In the genomic region with DNA sequence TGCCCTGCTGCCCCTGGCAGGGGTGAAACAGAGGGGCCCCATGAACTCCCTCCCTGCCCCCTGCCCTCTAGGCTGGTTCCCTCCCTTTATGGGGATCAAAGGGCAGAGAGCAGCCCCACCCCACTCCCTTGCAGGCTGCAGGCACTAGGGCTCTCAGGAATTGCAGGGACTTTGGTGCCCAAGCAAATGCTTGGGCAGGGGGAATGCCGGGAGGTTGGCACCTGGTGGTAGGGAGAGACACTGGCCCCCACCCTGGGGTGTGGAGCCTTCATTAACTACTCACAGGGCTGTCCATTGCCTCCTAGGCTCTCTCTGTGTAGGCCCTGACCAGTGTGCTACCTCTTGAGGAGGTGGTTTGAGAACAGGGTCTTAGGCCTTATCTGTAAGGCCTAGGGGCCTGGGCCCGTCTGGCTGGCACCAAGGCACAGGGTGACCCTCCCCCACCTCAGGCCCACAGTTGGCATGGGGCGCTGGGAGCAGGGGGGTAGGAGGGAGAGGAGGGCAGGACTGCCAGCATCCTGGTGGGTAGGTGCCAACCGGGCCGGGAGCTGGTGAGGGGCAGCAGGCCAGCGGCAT, we compare ENCODE assay signal across 1 cellular context.
TF ChIP-seq lines count a peak whose summit lies in the region.

No MANE protein-coding gene starts in this region.

TF ChIP-seq in HepG2, 621 proteins besides CTCF, POLR2A, EP300 and RAD21 (continued from another document and continues in another):
- peak; percentile 44; the same call in 1 of the 2 replicates for TF ChIP-seq NR2F2 (IDR thresholded peaks at IDR 0.05; ENCODE audit: borderline replicate concordance, low read depth)
- TF ChIP-seq, protein P1, sequence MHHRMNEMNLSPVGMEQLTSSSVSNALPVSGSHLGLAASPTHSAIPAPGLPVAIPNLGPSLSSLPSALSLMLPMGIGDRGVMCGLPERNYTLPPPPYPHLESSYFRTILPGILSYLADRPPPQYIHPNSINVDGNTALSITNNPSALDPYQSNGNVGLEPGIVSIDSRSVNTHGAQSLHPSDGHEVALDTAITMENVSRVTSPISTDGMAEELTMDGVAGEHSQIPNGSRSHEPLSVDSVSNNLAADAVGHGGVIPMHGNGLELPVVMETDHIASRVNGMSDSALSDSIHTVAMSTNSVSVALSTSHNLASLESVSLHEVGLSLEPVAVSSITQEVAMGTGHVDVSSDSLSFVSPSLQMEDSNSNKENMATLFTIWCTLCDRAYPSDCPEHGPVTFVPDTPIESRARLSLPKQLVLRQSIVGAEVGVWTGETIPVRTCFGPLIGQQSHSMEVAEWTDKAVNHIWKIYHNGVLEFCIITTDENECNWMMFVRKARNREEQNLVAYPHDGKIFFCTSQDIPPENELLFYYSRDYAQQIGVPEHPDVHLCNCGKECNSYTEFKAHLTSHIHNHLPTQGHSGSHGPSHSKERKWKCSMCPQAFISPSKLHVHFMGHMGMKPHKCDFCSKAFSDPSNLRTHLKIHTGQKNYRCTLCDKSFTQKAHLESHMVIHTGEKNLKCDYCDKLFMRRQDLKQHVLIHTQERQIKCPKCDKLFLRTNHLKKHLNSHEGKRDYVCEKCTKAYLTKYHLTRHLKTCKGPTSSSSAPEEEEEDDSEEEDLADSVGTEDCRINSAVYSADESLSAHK (CRISPR knock-in tag; IDR thresholded peaks at IDR 0.05; ENCODE audit: borderline replicate concordance) = no peak
- TF ChIP-seq, protein P2, sequence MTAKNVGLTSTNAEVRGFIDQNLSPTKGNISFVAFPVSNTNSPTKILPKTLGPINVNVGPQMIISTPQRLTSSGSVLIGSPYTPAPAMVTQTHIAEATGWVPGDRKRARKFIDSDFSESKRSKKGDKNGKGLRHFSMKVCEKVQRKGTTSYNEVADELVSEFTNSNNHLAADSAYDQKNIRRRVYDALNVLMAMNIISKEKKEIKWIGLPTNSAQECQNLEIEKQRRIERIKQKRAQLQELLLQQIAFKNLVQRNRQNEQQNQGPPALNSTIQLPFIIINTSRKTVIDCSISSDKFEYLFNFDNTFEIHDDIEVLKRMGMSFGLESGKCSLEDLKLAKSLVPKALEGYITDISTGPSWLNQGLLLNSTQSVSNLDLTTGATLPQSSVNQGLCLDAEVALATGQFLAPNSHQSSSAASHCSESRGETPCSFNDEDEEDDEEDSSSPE (CRISPR knock-in tag; IDR thresholded peaks at IDR 0.05) = 0 out of 2 replicates have a peak, but pooled peaks have one; percentile 30
- peak; percentile 44 for TF ChIP-seq AGO2 (optimal IDR thresholded peaks at IDR 0.05; ENCODE audit: low read depth, low read length)
- TF ChIP-seq, protein P3, sequence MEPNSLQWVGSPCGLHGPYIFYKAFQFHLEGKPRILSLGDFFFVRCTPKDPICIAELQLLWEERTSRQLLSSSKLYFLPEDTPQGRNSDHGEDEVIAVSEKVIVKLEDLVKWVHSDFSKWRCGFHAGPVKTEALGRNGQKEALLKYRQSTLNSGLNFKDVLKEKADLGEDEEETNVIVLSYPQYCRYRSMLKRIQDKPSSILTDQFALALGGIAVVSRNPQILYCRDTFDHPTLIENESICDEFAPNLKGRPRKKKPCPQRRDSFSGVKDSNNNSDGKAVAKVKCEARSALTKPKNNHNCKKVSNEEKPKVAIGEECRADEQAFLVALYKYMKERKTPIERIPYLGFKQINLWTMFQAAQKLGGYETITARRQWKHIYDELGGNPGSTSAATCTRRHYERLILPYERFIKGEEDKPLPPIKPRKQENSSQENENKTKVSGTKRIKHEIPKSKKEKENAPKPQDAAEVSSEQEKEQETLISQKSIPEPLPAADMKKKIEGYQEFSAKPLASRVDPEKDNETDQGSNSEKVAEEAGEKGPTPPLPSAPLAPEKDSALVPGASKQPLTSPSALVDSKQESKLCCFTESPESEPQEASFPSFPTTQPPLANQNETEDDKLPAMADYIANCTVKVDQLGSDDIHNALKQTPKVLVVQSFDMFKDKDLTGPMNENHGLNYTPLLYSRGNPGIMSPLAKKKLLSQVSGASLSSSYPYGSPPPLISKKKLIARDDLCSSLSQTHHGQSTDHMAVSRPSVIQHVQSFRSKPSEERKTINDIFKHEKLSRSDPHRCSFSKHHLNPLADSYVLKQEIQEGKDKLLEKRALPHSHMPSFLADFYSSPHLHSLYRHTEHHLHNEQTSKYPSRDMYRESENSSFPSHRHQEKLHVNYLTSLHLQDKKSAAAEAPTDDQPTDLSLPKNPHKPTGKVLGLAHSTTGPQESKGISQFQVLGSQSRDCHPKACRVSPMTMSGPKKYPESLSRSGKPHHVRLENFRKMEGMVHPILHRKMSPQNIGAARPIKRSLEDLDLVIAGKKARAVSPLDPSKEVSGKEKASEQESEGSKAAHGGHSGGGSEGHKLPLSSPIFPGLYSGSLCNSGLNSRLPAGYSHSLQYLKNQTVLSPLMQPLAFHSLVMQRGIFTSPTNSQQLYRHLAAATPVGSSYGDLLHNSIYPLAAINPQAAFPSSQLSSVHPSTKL (CRISPR knock-in tag; IDR thresholded peaks at IDR 0.05) = peak; percentile 14; the same call in 1 of the 2 replicates
- TF ChIP-seq GTF2F1 (IDR thresholded peaks at IDR 0.05; ENCODE audit: low read length) = no peak
- TF ChIP-seq GATAD2A (CRISPR knock-in tag; IDR thresholded peaks at IDR 0.05) = 0 out of 2 replicates have a peak, but pooled peaks have one; percentile 31
- TF ChIP-seq, protein P4, sequence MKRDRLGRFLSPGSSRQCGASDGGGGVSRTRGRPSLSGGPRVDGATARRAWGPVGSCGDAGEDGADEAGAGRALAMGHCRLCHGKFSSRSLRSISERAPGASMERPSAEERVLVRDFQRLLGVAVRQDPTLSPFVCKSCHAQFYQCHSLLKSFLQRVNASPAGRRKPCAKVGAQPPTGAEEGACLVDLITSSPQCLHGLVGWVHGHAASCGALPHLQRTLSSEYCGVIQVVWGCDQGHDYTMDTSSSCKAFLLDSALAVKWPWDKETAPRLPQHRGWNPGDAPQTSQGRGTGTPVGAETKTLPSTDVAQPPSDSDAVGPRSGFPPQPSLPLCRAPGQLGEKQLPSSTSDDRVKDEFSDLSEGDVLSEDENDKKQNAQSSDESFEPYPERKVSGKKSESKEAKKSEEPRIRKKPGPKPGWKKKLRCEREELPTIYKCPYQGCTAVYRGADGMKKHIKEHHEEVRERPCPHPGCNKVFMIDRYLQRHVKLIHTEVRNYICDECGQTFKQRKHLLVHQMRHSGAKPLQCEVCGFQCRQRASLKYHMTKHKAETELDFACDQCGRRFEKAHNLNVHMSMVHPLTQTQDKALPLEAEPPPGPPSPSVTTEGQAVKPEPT (CRISPR knock-in tag; IDR thresholded peaks at IDR 0.05; ENCODE audit: low read depth) = peak; percentile 43; the same call in 1 of the 2 replicates
- TF ChIP-seq, protein P5, sequence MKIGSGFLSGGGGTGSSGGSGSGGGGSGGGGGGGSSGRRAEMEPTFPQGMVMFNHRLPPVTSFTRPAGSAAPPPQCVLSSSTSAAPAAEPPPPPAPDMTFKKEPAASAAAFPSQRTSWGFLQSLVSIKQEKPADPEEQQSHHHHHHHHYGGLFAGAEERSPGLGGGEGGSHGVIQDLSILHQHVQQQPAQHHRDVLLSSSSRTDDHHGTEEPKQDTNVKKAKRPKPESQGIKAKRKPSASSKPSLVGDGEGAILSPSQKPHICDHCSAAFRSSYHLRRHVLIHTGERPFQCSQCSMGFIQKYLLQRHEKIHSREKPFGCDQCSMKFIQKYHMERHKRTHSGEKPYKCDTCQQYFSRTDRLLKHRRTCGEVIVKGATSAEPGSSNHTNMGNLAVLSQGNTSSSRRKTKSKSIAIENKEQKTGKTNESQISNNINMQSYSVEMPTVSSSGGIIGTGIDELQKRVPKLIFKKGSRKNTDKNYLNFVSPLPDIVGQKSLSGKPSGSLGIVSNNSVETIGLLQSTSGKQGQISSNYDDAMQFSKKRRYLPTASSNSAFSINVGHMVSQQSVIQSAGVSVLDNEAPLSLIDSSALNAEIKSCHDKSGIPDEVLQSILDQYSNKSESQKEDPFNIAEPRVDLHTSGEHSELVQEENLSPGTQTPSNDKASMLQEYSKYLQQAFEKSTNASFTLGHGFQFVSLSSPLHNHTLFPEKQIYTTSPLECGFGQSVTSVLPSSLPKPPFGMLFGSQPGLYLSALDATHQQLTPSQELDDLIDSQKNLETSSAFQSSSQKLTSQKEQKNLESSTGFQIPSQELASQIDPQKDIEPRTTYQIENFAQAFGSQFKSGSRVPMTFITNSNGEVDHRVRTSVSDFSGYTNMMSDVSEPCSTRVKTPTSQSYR (CRISPR knock-in tag; IDR thresholded peaks at IDR 0.05; ENCODE audit: borderline replicate concordance) = peak; percentile 36; the same call in 1 of the 2 replicates
- TF ChIP-seq NONO (IDR thresholded peaks at IDR 0.05) = no peak
- TF ChIP-seq NONO (CRISPR knock-in tag; conservative IDR thresholded peaks at IDR 0.05) = peak; percentile 49; the same call in 1 of the 2 replicates
- TF ChIP-seq SP5 (CRISPR knock-in tag; IDR thresholded peaks at IDR 0.05; ENCODE audit: borderline replicate concordance, low read depth) = peak; percentile 91
- TF ChIP-seq, protein P6, sequence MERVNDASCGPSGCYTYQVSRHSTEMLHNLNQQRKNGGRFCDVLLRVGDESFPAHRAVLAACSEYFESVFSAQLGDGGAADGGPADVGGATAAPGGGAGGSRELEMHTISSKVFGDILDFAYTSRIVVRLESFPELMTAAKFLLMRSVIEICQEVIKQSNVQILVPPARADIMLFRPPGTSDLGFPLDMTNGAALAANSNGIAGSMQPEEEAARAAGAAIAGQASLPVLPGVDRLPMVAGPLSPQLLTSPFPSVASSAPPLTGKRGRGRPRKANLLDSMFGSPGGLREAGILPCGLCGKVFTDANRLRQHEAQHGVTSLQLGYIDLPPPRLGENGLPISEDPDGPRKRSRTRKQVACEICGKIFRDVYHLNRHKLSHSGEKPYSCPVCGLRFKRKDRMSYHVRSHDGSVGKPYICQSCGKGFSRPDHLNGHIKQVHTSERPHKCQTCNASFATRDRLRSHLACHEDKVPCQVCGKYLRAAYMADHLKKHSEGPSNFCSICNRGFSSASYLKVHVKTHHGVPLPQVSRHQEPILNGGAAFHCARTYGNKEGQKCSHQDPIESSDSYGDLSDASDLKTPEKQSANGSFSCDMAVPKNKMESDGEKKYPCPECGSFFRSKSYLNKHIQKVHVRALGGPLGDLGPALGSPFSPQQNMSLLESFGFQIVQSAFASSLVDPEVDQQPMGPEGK (CRISPR knock-in tag; IDR thresholded peaks at IDR 0.05) = peak; percentile 79
- TF ChIP-seq NR2F6 (IDR thresholded peaks at IDR 0.05) = peak; percentile 71; the same call in 1 of the 2 replicates
- TF ChIP-seq NR2F6 (CRISPR knock-in tag; IDR thresholded peaks at IDR 0.05) = peak; percentile 62
- peak; percentile 33; the same call in 1 of the 2 replicates for TF ChIP-seq SAP130 (CRISPR knock-in tag; IDR thresholded peaks at IDR 0.05; ENCODE audit: low read depth)
- no peak for TF ChIP-seq RBAK (CRISPR knock-in tag; IDR thresholded peaks at IDR 0.05)
- TF ChIP-seq, protein P7, sequence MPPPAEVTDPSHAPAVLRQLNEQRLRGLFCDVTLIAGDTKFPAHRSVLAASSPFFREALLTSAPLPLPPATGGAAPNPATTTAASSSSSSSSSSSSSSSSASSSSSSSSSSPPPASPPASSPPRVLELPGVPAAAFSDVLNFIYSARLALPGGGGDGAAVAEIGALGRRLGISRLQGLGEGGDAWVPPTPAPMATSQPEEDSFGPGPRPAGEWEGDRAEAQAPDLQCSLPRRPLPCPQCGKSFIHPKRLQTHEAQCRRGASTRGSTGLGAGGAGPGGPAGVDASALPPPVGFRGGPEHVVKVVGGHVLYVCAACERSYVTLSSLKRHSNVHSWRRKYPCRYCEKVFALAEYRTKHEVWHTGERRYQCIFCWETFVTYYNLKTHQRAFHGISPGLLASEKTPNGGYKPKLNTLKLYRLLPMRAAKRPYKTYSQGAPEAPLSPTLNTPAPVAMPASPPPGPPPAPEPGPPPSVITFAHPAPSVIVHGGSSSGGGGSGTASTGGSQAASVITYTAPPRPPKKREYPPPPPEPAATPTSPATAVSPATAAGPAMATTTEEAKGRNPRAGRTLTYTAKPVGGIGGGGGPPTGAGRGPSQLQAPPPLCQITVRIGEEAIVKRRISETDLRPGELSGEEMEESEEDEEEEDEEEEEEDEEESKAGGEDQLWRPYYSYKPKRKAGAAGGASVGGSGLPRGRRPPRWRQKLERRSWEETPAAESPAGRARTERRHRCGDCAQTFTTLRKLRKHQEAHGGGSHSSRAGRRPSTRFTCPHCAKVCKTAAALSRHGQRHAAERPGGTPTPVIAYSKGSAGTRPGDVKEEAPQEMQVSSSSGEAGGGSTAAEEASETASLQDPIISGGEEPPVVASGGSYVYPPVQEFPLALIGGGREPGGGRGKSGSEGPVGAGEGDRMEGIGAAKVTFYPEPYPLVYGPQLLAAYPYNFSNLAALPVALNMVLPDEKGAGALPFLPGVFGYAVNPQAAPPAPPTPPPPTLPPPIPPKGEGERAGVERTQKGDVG (CRISPR knock-in tag; IDR thresholded peaks at IDR 0.05; ENCODE audit: borderline replicate concordance) = no peak
- TF ChIP-seq NR2F1 (CRISPR knock-in tag; IDR thresholded peaks at IDR 0.05) = 0 out of 4 replicates have a peak, but pooled peaks have one; percentile 16 to 42
- peak; percentile 85 for TF ChIP-seq HNF4G (IDR thresholded peaks at IDR 0.05; ENCODE audit: borderline replicate concordance, low read depth, low read length)
- TF ChIP-seq HNF4G (CRISPR knock-in tag; IDR thresholded peaks at IDR 0.05; ENCODE audit: borderline replicate concordance, low read depth) = 0 out of 2 replicates have a peak, but pooled peaks have one; percentile 27
- TF ChIP-seq, protein P8, sequence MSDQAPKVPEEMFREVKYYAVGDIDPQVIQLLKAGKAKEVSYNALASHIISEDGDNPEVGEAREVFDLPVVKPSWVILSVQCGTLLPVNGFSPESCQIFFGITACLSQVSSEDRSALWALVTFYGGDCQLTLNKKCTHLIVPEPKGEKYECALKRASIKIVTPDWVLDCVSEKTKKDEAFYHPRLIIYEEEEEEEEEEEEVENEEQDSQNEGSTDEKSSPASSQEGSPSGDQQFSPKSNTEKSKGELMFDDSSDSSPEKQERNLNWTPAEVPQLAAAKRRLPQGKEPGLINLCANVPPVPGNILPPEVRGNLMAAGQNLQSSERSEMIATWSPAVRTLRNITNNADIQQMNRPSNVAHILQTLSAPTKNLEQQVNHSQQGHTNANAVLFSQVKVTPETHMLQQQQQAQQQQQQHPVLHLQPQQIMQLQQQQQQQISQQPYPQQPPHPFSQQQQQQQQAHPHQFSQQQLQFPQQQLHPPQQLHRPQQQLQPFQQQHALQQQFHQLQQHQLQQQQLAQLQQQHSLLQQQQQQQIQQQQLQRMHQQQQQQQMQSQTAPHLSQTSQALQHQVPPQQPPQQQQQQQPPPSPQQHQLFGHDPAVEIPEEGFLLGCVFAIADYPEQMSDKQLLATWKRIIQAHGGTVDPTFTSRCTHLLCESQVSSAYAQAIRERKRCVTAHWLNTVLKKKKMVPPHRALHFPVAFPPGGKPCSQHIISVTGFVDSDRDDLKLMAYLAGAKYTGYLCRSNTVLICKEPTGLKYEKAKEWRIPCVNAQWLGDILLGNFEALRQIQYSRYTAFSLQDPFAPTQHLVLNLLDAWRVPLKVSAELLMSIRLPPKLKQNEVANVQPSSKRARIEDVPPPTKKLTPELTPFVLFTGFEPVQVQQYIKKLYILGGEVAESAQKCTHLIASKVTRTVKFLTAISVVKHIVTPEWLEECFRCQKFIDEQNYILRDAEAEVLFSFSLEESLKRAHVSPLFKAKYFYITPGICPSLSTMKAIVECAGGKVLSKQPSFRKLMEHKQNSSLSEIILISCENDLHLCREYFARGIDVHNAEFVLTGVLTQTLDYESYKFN (CRISPR knock-in tag; conservative IDR thresholded peaks at IDR 0.05) = peak; percentile 74
